8 cellular contexts compared by ENCODE assay signal in the genomic region with DNA sequence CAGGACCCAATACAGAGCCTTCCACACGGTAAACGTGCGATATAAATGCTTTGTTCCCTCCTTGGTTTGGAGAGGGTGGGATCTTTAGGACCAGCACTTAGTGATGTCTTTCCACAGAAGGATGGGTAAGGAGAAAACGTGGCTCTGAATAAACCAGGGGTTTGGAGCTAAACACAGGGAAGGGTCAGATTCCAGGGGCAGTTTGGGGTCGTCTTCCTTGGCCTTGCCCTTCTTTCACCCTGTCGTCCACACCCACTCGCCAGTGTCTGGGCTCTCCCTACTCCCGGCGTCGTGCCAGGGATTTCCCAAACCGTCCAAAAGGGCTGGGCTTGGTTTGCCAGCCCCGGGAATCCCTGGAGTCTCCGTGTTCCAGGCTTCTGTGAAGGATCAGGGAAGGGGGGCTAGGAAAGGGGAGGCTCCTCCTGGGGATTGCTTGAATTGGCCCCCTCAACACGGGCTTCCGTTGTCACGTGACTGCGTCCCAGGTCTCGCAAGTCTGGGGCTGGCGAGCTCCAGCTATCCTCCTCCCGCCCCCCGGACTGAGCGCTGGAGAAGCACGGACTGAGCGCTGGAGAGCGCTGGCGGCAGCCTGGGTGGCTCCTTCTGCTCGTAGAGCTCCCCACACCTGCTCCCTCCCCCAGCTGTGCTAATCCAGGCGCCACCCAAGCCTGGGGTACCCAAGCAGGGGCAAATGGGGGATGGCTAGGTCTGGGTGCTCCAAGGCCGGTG. TPM values are rescaled to one million over a fixed set of nuclear protein-coding genes. Genes with fewer than 3 reads are reported as not detected.
DNase-seq lines count a peak whose midpoint lies in the region; ATAC-seq and TF ChIP-seq lines count a peak whose summit lies in the region.

No MANE protein-coding gene starts in this region.

- peaks cover 66 to 70% of the 10 kb centered on the region in 2 donors for H3K4me1 ChIP-seq in naive thymus-derived CD4-positive, alpha-beta T cell (ENCODE audit: control insufficient read depth in 2 of 2, insufficient read depth in 2 of 2, low read length in 2 of 2)

- H3K9me3 Mint-ChIP-seq in activated CD8-positive, alpha-beta T cell treated with anti-CD3 and anti-CD28 coated beads for 36 hours = no peaks in the 10 kb centered on the region
- H3K9me3 Mint-ChIP-seq in naive thymus-derived CD4-positive, alpha-beta T cell = no peaks in the 10 kb centered on the region

- H3K27me3 ChIP-seq in naive thymus-derived CD4-positive, alpha-beta T cell (ENCODE audit: control insufficient read depth in 2 of 2, insufficient read depth in 2 of 2, low read length in 2 of 2) = no peaks in the 10 kb centered on the region

- H3K4me3 Mint-ChIP-seq in activated CD8-positive, alpha-beta T cell treated with anti-CD3 and anti-CD28 coated beads for 36 hours = peak overlapping the region; percentile 67
- H3K4me3 Mint-ChIP-seq in naive thymus-derived CD4-positive, alpha-beta T cell = peak overlapping the region; percentile 75 to 92 (median 85)

- CTCF ChIA-PET in activated CD8-positive, alpha-beta T cell treated with anti-CD3 and anti-CD28 coated beads for 36 hours (lab: Charles Lee) = interaction anchor here (0.6 to 2.1 kb wide), 11 partner anchors 10 to 440 kb away, joined by 3 to 10 read pairs (median 3); a partner anchor contains a TSS
- CTCF ChIA-PET in naive thymus-derived CD4-positive, alpha-beta T cell (lab: Charles Lee) = interaction anchor here (0.5 to 3.7 kb wide), 8 partner anchors 10 to 395 kb away, joined by 3 to 26 read pairs (median 5); a partner anchor contains a TSS

- intact Hi-C loops in activated CD8-positive, alpha-beta T cell treated with anti-CD3 and anti-CD28 coated beads for 36 hours (cut with micrococcal nuclease) = loop anchor here (5.0 kb wide), 1 partner anchor 60 kb away; no protein-coding TSS in a partner anchor
- intact Hi-C loops in naive thymus-derived CD4-positive, alpha-beta T cell (cut with micrococcal nuclease) = no loop called here

- DNase-seq in NCI-H187 (lab: John Stamatoyannopoulos, UW) = peak; percentile 62 to 79
- no peak for DNase-seq in NCI-H187 treated with DMSO at 0.1 percent for 48 hours (lab: John Stamatoyannopoulos, UW)
- DNase-seq in H4 (ENCODE audit: low spot score) = peak; percentile 74
- peak; percentile 71 for DNase-seq in NCI-H146 (lab: John Stamatoyannopoulos, UW)
- peak; percentile 52 for DNase-seq in activated CD8-positive, alpha-beta T cell treated with anti-CD3 and anti-CD28 coated beads for 36 hours
- peak; percentile 92 to 96 for DNase-seq in foreskin fibroblast
- DNase-seq in naive thymus-derived CD4-positive, alpha-beta T cell = no peak
- DNase-seq in OCI-M2 (lab: John Stamatoyannopoulos, UW; ENCODE audit: unreplicated experiment) = no peak

- H3K27ac Mint-ChIP-seq in activated CD8-positive, alpha-beta T cell treated with anti-CD3 and anti-CD28 coated beads for 36 hours = peak overlapping the region; percentile 89
- H3K27ac Mint-ChIP-seq in naive thymus-derived CD4-positive, alpha-beta T cell = peak overlapping the region; percentile 86 to 98 (median 93)

- H3K27ac ChIP-seq in naive thymus-derived CD4-positive, alpha-beta T cell (ENCODE audit: low read depth, low read length) = peak overlapping the region; percentile 67

- H3K4me1 Mint-ChIP-seq in activated CD8-positive, alpha-beta T cell treated with anti-CD3 and anti-CD28 coated beads for 36 hours (ENCODE audit: low read depth) = peaks cover 73% of the 10 kb centered on the region
- H3K4me1 Mint-ChIP-seq in naive thymus-derived CD4-positive, alpha-beta T cell = peaks cover 58 to 86% (median 79%) of the 10 kb centered on the region in 7 donors

- no peaks in the 10 kb centered on the region for H3K9me3 ChIP-seq in naive thymus-derived CD4-positive, alpha-beta T cell (ENCODE audit: control insufficient read depth in 2 of 3, low read length in 3 of 3)

- no peak for TF ChIP-seq CTCF in activated CD8-positive, alpha-beta T cell treated with anti-CD3 and anti-CD28 coated beads for 36 hours (IDR thresholded peaks at IDR 0.05)
- no peak for TF ChIP-seq CTCF in foreskin fibroblast (IDR thresholded peaks at IDR 0.05; ENCODE audit: low read depth, low read length)

- H3K27me3 Mint-ChIP-seq in activated CD8-positive, alpha-beta T cell treated with anti-CD3 and anti-CD28 coated beads for 36 hours = no peaks in the 10 kb centered on the region
- H3K27me3 Mint-ChIP-seq in naive thymus-derived CD4-positive, alpha-beta T cell = no peaks in the 10 kb centered on the region

- peak overlapping the region; percentile 61 to 65 for H3K4me3 ChIP-seq in foreskin fibroblast (ENCODE audit: low read depth in 1 of 2, low read length in 2 of 2)
- H3K4me3 ChIP-seq in naive thymus-derived CD4-positive, alpha-beta T cell (ENCODE audit: low read length) = peak overlapping the region; percentile 64

- H3K36me3 ChIP-seq in naive thymus-derived CD4-positive, alpha-beta T cell (ENCODE audit: control insufficient read depth in 2 of 3, insufficient read depth in 3 of 3, low read length in 3 of 3) = peaks cover 0 to 3% (median 0%) of the 10 kb centered on the region in 3 experiments

- ATAC-seq in activated CD8-positive, alpha-beta T cell treated with anti-CD3 and anti-CD28 coated beads for 36 hours = peak; percentile 3
- peak; percentile 3 for ATAC-seq in naive thymus-derived CD4-positive, alpha-beta T cell

- no peaks in the 10 kb centered on the region for H3K36me3 Mint-ChIP-seq in activated CD8-positive, alpha-beta T cell treated with anti-CD3 and anti-CD28 coated beads for 36 hours (ENCODE audit: low read depth)
- no peaks in the 10 kb centered on the region for H3K36me3 Mint-ChIP-seq in naive thymus-derived CD4-positive, alpha-beta T cell

- POLR2A ChIA-PET in activated CD8-positive, alpha-beta T cell treated with anti-CD3 and anti-CD28 coated beads for 36 hours (lab: Charles Lee) = interaction anchor here (0.7 to 8.1 kb wide), 9 partner anchors 9 to 211 kb away, joined by 3 to 95 read pairs (median 3); a partner anchor contains a TSS
- POLR2A ChIA-PET in naive thymus-derived CD4-positive, alpha-beta T cell (lab: Charles Lee) = interaction anchor here (0.6 to 12.1 kb wide), 15 partner anchors 9 to 141 kb away, joined by 3 to 157 read pairs (median 4); a partner anchor contains a TSS

RNA-seq across cellular contexts. Expression of a gene that starts 9.5 kb away (rescaled TPM):
- 0.33 TPM in 1 of 2 replicates, not detected in the other for total RNA-seq in H4 (2014; rRNA removed; shearing (Covaris generic))
- 1 to 10 TPM; 1.0 to 1.1 TPM for total RNA-seq in activated CD8-positive, alpha-beta T cell treated with anti-CD3 and anti-CD28 coated beads for 36 hours
- total RNA-seq in naive thymus-derived CD4-positive, alpha-beta T cell = 1 to 10 TPM in 4 of 5 experiments, under 1 TPM in 1; 0.78 to 1.8 (median 1.4) TPM
- 1 to 10 TPM; 1.0 to 1.2 TPM for polyA plus RNA-seq in naive thymus-derived CD4-positive, alpha-beta T cell

RNA-seq across cellular contexts. Expression of a gene that starts 38.7 kb away (rescaled TPM):
- total RNA-seq in H4 (2014; rRNA removed; shearing (Covaris generic)) = 2.0 and 3.4 TPM in 2 replicates
- total RNA-seq in activated CD8-positive, alpha-beta T cell treated with anti-CD3 and anti-CD28 coated beads for 36 hours = 10 to 100 TPM; 90.6 to 93.4 TPM
- 10 to 100 TPM; 56.7 to 83.3 (median 79.4) TPM for total RNA-seq in naive thymus-derived CD4-positive, alpha-beta T cell
- 100 to 1,000 TPM; 101 to 324 TPM for polyA plus RNA-seq in naive thymus-derived CD4-positive, alpha-beta T cell

RNA-seq across cellular contexts. Expression of a gene that starts 49.0 kb away (rescaled TPM):
- 5.7 TPM in 1 of 2 replicates, not detected in the other for total RNA-seq in H4 (2014; rRNA removed; shearing (Covaris generic))
- total RNA-seq in activated CD8-positive, alpha-beta T cell treated with anti-CD3 and anti-CD28 coated beads for 36 hours = not detected
- not detected for total RNA-seq in naive thymus-derived CD4-positive, alpha-beta T cell
- not detected for polyA plus RNA-seq in naive thymus-derived CD4-positive, alpha-beta T cell

RNA-seq across cellular contexts. Expression of a gene that starts 53.4 kb away (rescaled TPM):
- total RNA-seq in H4 (2014; rRNA removed; shearing (Covaris generic)) = not detected in 2 replicates
- not detected for total RNA-seq in activated CD8-positive, alpha-beta T cell treated with anti-CD3 and anti-CD28 coated beads for 36 hours
- not detected for total RNA-seq in naive thymus-derived CD4-positive, alpha-beta T cell
- polyA plus RNA-seq in naive thymus-derived CD4-positive, alpha-beta T cell = not detected

Comparison
In these comparisons a context has a peak if more than half of its experiments do, and no peak if none do; other contexts are left out.
1. DNase-seq: peak in NCI-H187 (2 of 2), H4 (single experiment), NCI-H146 (single experiment), activated CD8-positive, alpha-beta T cell treated with anti-CD3 and anti-CD28 coated beads for 36 hours (single experiment) and foreskin fibroblast (2 of 2); none in NCI-H187 treated with DMSO at 0.1 percent for 48 hours (single experiment), naive thymus-derived CD4-positive, alpha-beta T cell (0 of 9) and OCI-M2 (single experiment).
2. RNA of a gene that starts 38.7 kb away (total RNA-seq): 90.6 to 93.4 TPM in activated CD8-positive, alpha-beta T cell treated with anti-CD3 and anti-CD28 coated beads for 36 hours and 56.7 to 83.3 TPM in naive thymus-derived CD4-positive, alpha-beta T cell; 2.0 to 3.4 TPM in H4; every median in the first group is over 10 times any median in the second.